ENCODE assay signal across 27 cellular contexts in the genomic region with DNA sequence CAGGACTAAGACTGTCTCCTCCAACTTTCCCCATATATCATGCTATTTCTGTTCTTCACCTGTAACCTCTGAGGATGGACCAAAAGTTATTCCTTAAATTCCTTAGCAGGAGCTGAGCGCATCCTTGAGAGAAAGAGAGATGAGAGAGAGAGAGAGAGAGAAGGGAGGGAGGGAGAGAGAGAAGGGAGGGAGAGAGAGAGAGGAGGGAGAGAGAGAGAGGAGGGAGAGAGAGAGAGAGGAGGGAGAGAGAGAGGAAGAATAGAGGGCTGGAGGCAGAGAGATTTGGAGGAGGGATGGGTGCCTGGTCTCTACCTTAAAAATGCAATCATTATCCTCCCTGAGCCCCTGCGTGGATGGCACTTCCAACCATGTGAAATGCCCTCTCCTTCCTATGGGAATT.
DNase-seq lines count a peak whose midpoint lies in the region; ATAC-seq, FAIRE-seq and TF ChIP-seq lines count a peak whose summit lies in the region.
"Had no signal": no experiment of that assay in that cellular context is flagged by ENCODE, and none has a peak within 500 bp of the region (broad histone marks: within the 10 kb centered on the region; RNA-seq: fewer than 3 reads in every experiment).

No MANE protein-coding gene starts in this region.

- no peak for TF ChIP-seq RAD21 in GM12878 (IDR thresholded peaks at IDR 0.05; ENCODE audit: insufficient read depth, low read depth, low read length)

- H3K4me1 Mint-ChIP-seq in GM23338: peaks cover 8% of the 10 kb centered on the region
- peaks cover 18% of the 10 kb centered on the region for H3K4me1 Mint-ChIP-seq in neural progenitor cell
- H3K4me1 Mint-ChIP-seq in stimulated activated memory B cell treated with anti-CD40 and anti-IgM and Interleukin-4, amounts not matched to agents 10 μg/mL and 1 μg/mL and 100 μg/mL, for 72 hours: no peaks in the 10 kb centered on the region
- H3K4me1 Mint-ChIP-seq in progenitor cell of endocrine pancreas (ENCODE audit: low read depth): peaks cover 7% of the 10 kb centered on the region
- H3K4me1 Mint-ChIP-seq: CD14-positive monocyte; CD4-positive, alpha-beta memory T cell; CD4-positive, CD25-positive, alpha-beta regulatory T cell; CD8-positive, alpha-beta memory T cell had no signal

- H3F3A ChIP-seq in GM23338 (replicated peaks; ENCODE audit: low read depth) (no peaks in the 10 kb centered on the region), neural progenitor cell (ENCODE audit: low read depth) (peaks cover 13% of the 10 kb centered on the region)

- H3K4me1 ChIP-seq in GM23338 (ENCODE audit: insufficient read depth) (peaks cover 7% of the 10 kb centered on the region; the same call in 1 of the 2 replicates), GM12878 (ENCODE audit: control insufficient read depth, insufficient read depth, low read length) (no peaks in the 10 kb centered on the region), neural progenitor cell (peaks cover 31% of the 10 kb centered on the region)
- H3K4me1 ChIP-seq: BE2C, BLaER1 had no signal

- H3K36me3 Mint-ChIP-seq in GM23338 (ENCODE audit: low read depth) (no peaks in the 10 kb centered on the region), neural progenitor cell (no peaks in the 10 kb centered on the region), progenitor cell of endocrine pancreas (ENCODE audit: insufficient read depth) (no peaks in the 10 kb centered on the region)
- no peaks in the 10 kb centered on the region for H3K36me3 Mint-ChIP-seq in stimulated activated memory B cell treated with anti-CD40 and anti-IgM and Interleukin-4, amounts not matched to agents 10 μg/mL and 1 μg/mL and 100 μg/mL, for 72 hours
- H3K36me3 Mint-ChIP-seq: CD14-positive monocyte; CD4-positive, alpha-beta memory T cell; CD4-positive, CD25-positive, alpha-beta regulatory T cell; CD8-positive, alpha-beta memory T cell had no signal

- H3K4me3 Mint-ChIP-seq in GM23338 (no peak overlapping the region), neural progenitor cell (no peak overlapping the region), progenitor cell of endocrine pancreas (ENCODE audit: low read depth) (no peak overlapping the region)
- no peak overlapping the region for H3K4me3 Mint-ChIP-seq in stimulated activated memory B cell treated with anti-CD40 and anti-IgM and Interleukin-4, amounts not matched to agents 10 μg/mL and 1 μg/mL and 100 μg/mL, for 72 hours
- H3K4me3 Mint-ChIP-seq: CD14-positive monocyte; CD4-positive, alpha-beta memory T cell; CD4-positive, CD25-positive, alpha-beta regulatory T cell; CD8-positive, alpha-beta memory T cell had no signal

- no peak for TF ChIP-seq EP300 in GM12878 (IDR thresholded peaks at IDR 0.05; ENCODE audit: borderline replicate concordance in 1 of 2, control insufficient read depth in 1 of 2, low read depth in 2 of 2, low read length in 2 of 2)

- POLR2A ChIA-PET in GM12878 (lab: Charles Lee): interaction anchor here (0.6 to 12.0 kb wide), 16 partner anchors 8 to 156 kb away, joined by 3 to 100 read pairs (median 4); no protein-coding TSS in a partner anchor

- CTCF ChIA-PET in GM12878 (lab: Yijun Ruan, JAX): interaction anchor here (0.8 to 6.7 kb wide), 15 partner anchors 9 to 445 kb away, joined by 3 to 57 read pairs (median 9); no protein-coding TSS in a partner anchor

- TF ChIP-seq POLR2A in GM12878 (IDR thresholded peaks at IDR 0.05; ENCODE audit: low read depth, low read length): no peak

- no peak overlapping the region for H3K4me2 ChIP-seq in GM23338
- H3K4me2 ChIP-seq in GM12878 (ENCODE audit: control insufficient read depth, insufficient read depth): no peak overlapping the region
- no peak overlapping the region for H3K4me2 ChIP-seq in neural progenitor cell
- H3K4me2 ChIP-seq: BLaER1 had no signal

- H3K27me3 ChIP-seq in GM23338 (ENCODE audit: insufficient read depth) (no peaks in the 10 kb centered on the region), GM12878 (replicated peaks in 1 of 2; ENCODE audit: control insufficient read depth in 2 of 2, insufficient read depth in 2 of 2, low read length in 1 of 2) (no peaks in the 10 kb centered on the region), neural progenitor cell (no peaks in the 10 kb centered on the region)
- H3K27me3 ChIP-seq: BE2C, BLaER1 had no signal

- H4K20me1 ChIP-seq in GM23338 (replicated peaks; ENCODE audit: insufficient read depth) (no peaks in the 10 kb centered on the region), GM12878 (ENCODE audit: control insufficient read depth, insufficient read depth) (no peaks in the 10 kb centered on the region), neural progenitor cell (ENCODE audit: low read depth) (no peaks in the 10 kb centered on the region)
- H4K20me1 ChIP-seq: BLaER1 had no signal

- TF ChIP-seq CTCF in GM23338 (conservative IDR thresholded peaks at IDR 0.05; ENCODE audit: low read depth in 2 of 2): no peak
- TF ChIP-seq CTCF in GM12878 (IDR thresholded peaks at IDR 0.05 in 2 of 3, conservative IDR thresholded peaks at IDR 0.05 in 1 of 3; ENCODE audit: control insufficient read depth in 2 of 3, extremely low read depth in 1 of 3, insufficient read depth in 1 of 3, low read depth in 3 of 3, low read length in 3 of 3): no peak
- no peak for TF ChIP-seq CTCF in neural progenitor cell (IDR thresholded peaks at IDR 0.05)
- TF ChIP-seq CTCF in GM20000 (IDR thresholded peaks at IDR 0.05; ENCODE audit: extremely low read depth, missing control alignments): no peak
- TF ChIP-seq CTCF in progenitor cell of endocrine pancreas (IDR thresholded peaks at IDR 0.05; ENCODE audit: unreplicated experiment): no peak

- no peak overlapping the region for H3K27ac ChIP-seq in GM23338 (ENCODE audit: low read depth)
- no peak overlapping the region for H3K27ac ChIP-seq in GM12878 (ENCODE audit: control insufficient read depth, insufficient read depth)
- H3K27ac ChIP-seq in neural progenitor cell: no peak overlapping the region
- H3K27ac ChIP-seq: BLaER1 had no signal

- 5% methylated on average over 2 of the region's 2 CpGs for WGBS in GM12878 (ENCODE audit: insufficient coverage, insufficient replicate concordance, low lambda C conversion rate, missing lambda C conversion rate)

- H3K9me3 ChIP-seq in GM12878 (replicated peaks; ENCODE audit: control insufficient read depth, insufficient read depth, low read length) (no peaks in the 10 kb centered on the region), neural progenitor cell (ENCODE audit: low read depth) (no peaks in the 10 kb centered on the region)
- H3K9me3 ChIP-seq: BE2C, BLaER1 had no signal

- intact Hi-C loops in GM12878 (cut with micrococcal nuclease; ENCODE audit: unreplicated experiment): no loop called here

- H3K9me3 Mint-ChIP-seq in GM23338 (no peaks in the 10 kb centered on the region), neural progenitor cell (no peaks in the 10 kb centered on the region), progenitor cell of endocrine pancreas (ENCODE audit: low read depth) (no peaks in the 10 kb centered on the region)
- peaks cover 3% of the 10 kb centered on the region for H3K9me3 Mint-ChIP-seq in stimulated activated memory B cell treated with anti-CD40 and anti-IgM and Interleukin-4, amounts not matched to agents 10 μg/mL and 1 μg/mL and 100 μg/mL, for 72 hours
- H3K9me3 Mint-ChIP-seq: CD14-positive monocyte had no signal

- peak overlapping the region; percentile 32; the same call in 1 of the 2 replicates for H2AFZ ChIP-seq in GM23338
- H2AFZ ChIP-seq in GM12878 (ENCODE audit: control insufficient read depth, low read depth, low read length): no peak overlapping the region
- peak overlapping the region; percentile 28 for H2AFZ ChIP-seq in neural progenitor cell (replicated peaks)

- RAD21 ChIA-PET in GM12878 (lab: Charles Lee; ENCODE audit: unreplicated experiment): interaction anchor here (0.9 to 8.1 kb wide), 21 partner anchors 8 to 444 kb away, joined by 3 to 197 read pairs (median 6); no protein-coding TSS in a partner anchor

- H3K9ac ChIP-seq in GM12878 (ENCODE audit: control insufficient read depth, insufficient read depth, low read length): no peak overlapping the region
- no peak overlapping the region for H3K9ac ChIP-seq in neural progenitor cell
- H3K9ac ChIP-seq: BLaER1 had no signal

- no peaks in the 10 kb centered on the region for H3K9me2 ChIP-seq in GM23338 (ENCODE audit: insufficient read depth)

- DNase-seq in GM23338 (ENCODE audit: low spot score) (no peak), GM12878 (ENCODE audit: low read depth, low spot score) (no peak), left kidney (ENCODE audit: low read depth, low spot score) (peak; percentile 34), neural progenitor cell (ENCODE audit: low spot score) (no peak), GM20000 (ENCODE audit: low spot score) (no peak), progenitor cell of endocrine pancreas (ENCODE audit: low spot score, unreplicated experiment) (no peak)
- DNase-seq: 8988T; ACHN; BE2C; C1 segment of cervical spinal cord; CD4-positive, alpha-beta memory T cell; CD4-positive, CD25-positive, alpha-beta regulatory T cell; CD8-positive, alpha-beta memory T cell; COR-L47; DMS 273 treated with DMSO at 0.1 percent for 48 hours; DMS153; DMS53; DMS79; DND-41; EL; GDM1 had no signal

- H3K36me3 ChIP-seq in GM23338 (ENCODE audit: insufficient read depth): no peaks in the 10 kb centered on the region
- H3K36me3 ChIP-seq in GM12878 (ENCODE audit: control insufficient read depth in 2 of 2, insufficient read depth in 2 of 2, low read length in 1 of 2): no peaks in the 10 kb centered on the region
- no peaks in the 10 kb centered on the region for H3K36me3 ChIP-seq in neural progenitor cell
- H3K36me3 ChIP-seq: BE2C, BLaER1 had no signal

- no peaks in the 10 kb centered on the region for H3K27me3 Mint-ChIP-seq in GM23338 (ENCODE audit: insufficient read depth, low read depth, poor library complexity)
- H3K27me3 Mint-ChIP-seq in neural progenitor cell (ENCODE audit: insufficient read depth, low read depth): peaks cover 15% of the 10 kb centered on the region
- H3K27me3 Mint-ChIP-seq in stimulated activated memory B cell treated with anti-CD40 and anti-IgM and Interleukin-4, amounts not matched to agents 10 μg/mL and 1 μg/mL and 100 μg/mL, for 72 hours: no peaks in the 10 kb centered on the region
- H3K27me3 Mint-ChIP-seq in progenitor cell of endocrine pancreas: peaks cover 20% of the 10 kb centered on the region
- H3K27me3 Mint-ChIP-seq: CD4-positive, alpha-beta memory T cell; CD4-positive, CD25-positive, alpha-beta regulatory T cell; CD8-positive, alpha-beta memory T cell had no signal

- no TSS peak for BruUV-seq in GM12878 (replicated peaks; lab: Mats Ljungman, UMichigan)

- H3K4me3 ChIP-seq in GM23338: no peak overlapping the region
- no peak overlapping the region for H3K4me3 ChIP-seq in GM12878
- H3K4me3 ChIP-seq in neural progenitor cell: no peak overlapping the region
- H3K4me3 ChIP-seq: BLaER1 had no signal

- SMC1A ChIA-PET in GM12878 (lab: Charles Lee; ENCODE audit: uncharacterized antibody, unreplicated experiment): interaction anchor here (0.8 to 14.3 kb wide), 23 partner anchors 8 to 813 kb away, joined by 3 to 270 read pairs (median 12); no protein-coding TSS in a partner anchor

- no peak overlapping the region for H3K27ac Mint-ChIP-seq in GM23338
- no peak overlapping the region for H3K27ac Mint-ChIP-seq in neural progenitor cell
- H3K27ac Mint-ChIP-seq in stimulated activated memory B cell treated with anti-CD40 and anti-IgM and Interleukin-4, amounts not matched to agents 10 μg/mL and 1 μg/mL and 100 μg/mL, for 72 hours: no peak overlapping the region
- no peak overlapping the region for H3K27ac Mint-ChIP-seq in progenitor cell of endocrine pancreas
- H3K27ac Mint-ChIP-seq: CD14-positive monocyte; CD4-positive, alpha-beta memory T cell; CD4-positive, CD25-positive, alpha-beta regulatory T cell; CD8-positive, alpha-beta memory T cell had no signal

- ATAC-seq in GM23338 (no peak), GM12878 (no peak)
- ATAC-seq in stimulated activated memory B cell treated with anti-CD40 and anti-IgM and Interleukin-4, amounts not matched to agents 10 μg/mL and 1 μg/mL and 100 μg/mL, for 72 hours: no peak

- in situ Hi-C loops in GM12878 (cut with MboI): no loop called here

- H3K79me2 ChIP-seq in GM23338 (replicated peaks; ENCODE audit: insufficient read depth): no peaks in the 10 kb centered on the region
- H3K79me2 ChIP-seq in GM12878 (ENCODE audit: control insufficient read depth, insufficient read depth, low read length): no peaks in the 10 kb centered on the region
- H3K79me2 ChIP-seq in neural progenitor cell (ENCODE audit: low read depth): no peaks in the 10 kb centered on the region

- FAIRE-seq in GM12878 (lab: Jason Lieb, UNC): no peak
- FAIRE-seq: A204.1, GM12891, GM19239 had no signal
